Comparison of ENCODE assay signal across 20 cellular contexts in genomic region chr6:126891158-126891557, GRCh38.
DNase-seq lines count a peak whose midpoint lies in the region; ATAC-seq, FAIRE-seq and TF ChIP-seq lines count a peak whose summit lies in the region.
"Had no signal": no experiment of that assay in that cellular context is flagged by ENCODE, and none has a peak within 500 bp of the region (broad histone marks: within the 10 kb centered on the region; RNA-seq: fewer than 3 reads in every experiment).

No MANE protein-coding gene starts in this region.

- H3K27me3 ChIP-seq in GM23248 (replicated peaks; ENCODE audit: insufficient read depth) (no peaks in the 10 kb centered on the region), adipocyte (replicated peaks; ENCODE audit: control insufficient read depth, insufficient read depth, low read length) (no peaks in the 10 kb centered on the region), tibial nerve (no peaks in the 10 kb centered on the region)

- H3K9ac ChIP-seq in GM23248 (no peak overlapping the region), adipocyte (ENCODE audit: low read length) (no peak overlapping the region)

- TF ChIP-seq RAD21 in A549 (conservative IDR thresholded peaks at IDR 0.05 in 1 of 2, IDR thresholded peaks at IDR 0.05 in 1 of 2), result no peak

- H3K9me2 ChIP-seq in GM23248 (ENCODE audit: insufficient read depth), result no peaks in the 10 kb centered on the region

- no peak for TF ChIP-seq CTCF in A549 (IDR thresholded peaks at IDR 0.05)
- no peak for TF ChIP-seq CTCF in fibroblast of mammary gland (conservative IDR thresholded peaks at IDR 0.05; ENCODE audit: control insufficient read depth, insufficient read depth, low read depth, low read length)
- TF ChIP-seq CTCF in tibial nerve (IDR thresholded peaks at IDR 0.05), result no peak

- POLR2A ChIA-PET in A549 (lab: Yijun Ruan, JAX), result no interaction called here

- no peaks in the 10 kb centered on the region for H3K79me2 ChIP-seq in GM23248 (ENCODE audit: insufficient read depth)

- DNase-seq in A549 (ENCODE audit: low read depth in 1 of 2, low spot score in 1 of 2) (no peak), GM23248 (peak; percentile 3), adipocyte (ENCODE audit: low read depth) (peak; percentile 18), fibroblast of mammary gland (ENCODE audit: low read depth) (peak; percentile 11), tibial nerve (ENCODE audit: low spot score in 2 of 2) (no peak)
- DNase-seq: 8988T; C1 segment of cervical spinal cord; Calu3; CD4-positive, alpha-beta memory T cell; COR-L47; DMS53; DMS79 treated with DMSO at 0.1 percent for 48 hours; GF-D8; H7; HCEC 1CT had no signal

- no peak overlapping the region for H2AFZ ChIP-seq in GM23248

- H3K4me3 ChIP-seq in A549, result no peak overlapping the region
- no peak overlapping the region for H3K4me3 ChIP-seq in GM23248
- H3K4me3 ChIP-seq in adipocyte (ENCODE audit: low read length), result no peak overlapping the region
- H3K4me3 ChIP-seq in fibroblast of mammary gland (ENCODE audit: control insufficient read depth, low read depth, low read length), result no peak overlapping the region
- no peak overlapping the region for H3K4me3 ChIP-seq in tibial nerve

- H3K27ac ChIP-seq in A549 (no peak overlapping the region), GM23248 (no peak overlapping the region), tibial nerve (no peak overlapping the region)

- no peaks in the 10 kb centered on the region for H3K36me3 ChIP-seq in GM23248 (ENCODE audit: low read depth)
- no peaks in the 10 kb centered on the region for H3K36me3 ChIP-seq in adipocyte (ENCODE audit: control insufficient read depth, insufficient read depth, low read length, severe bottlenecking)
- H3K36me3 ChIP-seq in tibial nerve, result no peaks in the 10 kb centered on the region

- H4K20me1 ChIP-seq in GM23248 (ENCODE audit: insufficient read depth), result no peaks in the 10 kb centered on the region

- CTCF ChIA-PET in A549 (lab: Yijun Ruan, JAX), result no interaction called here

- FAIRE-seq in A549 (lab: Jason Lieb, UNC), result no peak
- FAIRE-seq: GM19239, H1 had no signal

- TF ChIP-seq POLR2A in A549 (IDR thresholded peaks at IDR 0.05; ENCODE audit: low read length) (no peak), tibial nerve (IDR thresholded peaks at IDR 0.05) (no peak)

- in situ Hi-C loops in GM23248 (cut with MboI), result no loop called here

- no peaks in the 10 kb centered on the region for H3F3A ChIP-seq in GM23248 (ENCODE audit: insufficient read depth)

- no peaks in the 10 kb centered on the region for H3K9me3 ChIP-seq in A549
- H3K9me3 ChIP-seq in GM23248 (ENCODE audit: low read depth), result no peaks in the 10 kb centered on the region
- no peaks in the 10 kb centered on the region for H3K9me3 ChIP-seq in adipocyte (ENCODE audit: control insufficient read depth, low read length)
- H3K9me3 ChIP-seq in tibial nerve, result no peaks in the 10 kb centered on the region

- 90% methylated on average over 1 of the region's 1 CpG for WGBS in A549 (ENCODE audit: missing lambda C conversion rate)
- WGBS in GM23248 (ENCODE audit: low coverage in 1 of 2, low lambda C conversion rate in 2 of 2, missing lambda C conversion rate in 2 of 2), 2 experiments, result 14% methylated on average over 1 of the region's 1 CpG
- WGBS in tibial nerve, 2 donors, result 56 to 78% methylated on average over 1 of the region's 1 CpG

- no peak overlapping the region for H3K4me2 ChIP-seq in A549
- no peak overlapping the region for H3K4me2 ChIP-seq in GM23248 (ENCODE audit: unreplicated experiment)

- TF ChIP-seq EP300 in A549 (IDR thresholded peaks at IDR 0.05) (no peak), tibial nerve (IDR thresholded peaks at IDR 0.05) (no peak)

- H3K4me1 ChIP-seq in A549, result no peaks in the 10 kb centered on the region
- no peaks in the 10 kb centered on the region for H3K4me1 ChIP-seq in GM23248 (ENCODE audit: insufficient read depth)
- peaks cover 8% of the 10 kb centered on the region for H3K4me1 ChIP-seq in adipocyte (ENCODE audit: control insufficient read depth, insufficient read depth, low read length)
- H3K4me1 ChIP-seq in tibial nerve, result no peaks in the 10 kb centered on the region

- no peak for ATAC-seq in A549
- no peak for ATAC-seq in HG03342 (IDR thresholded peaks at IDR 0.05; ENCODE audit: unreplicated experiment)
- ATAC-seq in HG03521 (IDR thresholded peaks at IDR 0.05; ENCODE audit: unreplicated experiment), result no peak
- no peak for ATAC-seq in HG03045 (IDR thresholded peaks at IDR 0.05; ENCODE audit: unreplicated experiment)

TF ChIP-seq in A549, 52 proteins besides CTCF, POLR2A, EP300 and RAD21:
- TF ChIP-seq KDM1A (IDR thresholded peaks at IDR 0.05; ENCODE audit: low read depth), result no peak
- no peak for TF ChIP-seq FOSB (CRISPR knock-in tag; IDR thresholded peaks at IDR 0.05)
- no peak for TF ChIP-seq CBX8 (IDR thresholded peaks at IDR 0.05)
- no peak for TF ChIP-seq TP53 (CRISPR knock-in tag; IDR thresholded peaks at IDR 0.05)
- 0 out of 2 replicates have a peak, but pooled peaks have one; percentile 41 for TF ChIP-seq NFE2L2 (conservative IDR thresholded peaks at IDR 0.05; ENCODE audit: low read length)
- peak; percentile 49 for TF ChIP-seq MAFK (IDR thresholded peaks at IDR 0.05; ENCODE audit: partially characterized antibody)
- no peak for TF ChIP-seq FOXS1 (CRISPR knock-in tag; IDR thresholded peaks at IDR 0.05)
- no peak for TF ChIP-seq RFX5 (IDR thresholded peaks at IDR 0.05)
- TF ChIP-seq ZSCAN20 (CRISPR knock-in tag; IDR thresholded peaks at IDR 0.05), result no peak
- no peak for TF ChIP-seq CBX2 (IDR thresholded peaks at IDR 0.05; ENCODE audit: borderline replicate concordance, low read depth)
TF ChIP-seq in A549: peak in this region for 2.

Comparison
In these comparisons a context has a peak if more than half of its experiments do, and no peak if none do; other contexts are left out.
1. DNase-seq: peak in GM23248 (single experiment), adipocyte (single experiment) and fibroblast of mammary gland (single experiment); none in A549 (0 of 2) and tibial nerve (0 of 2).